ENCODE assay signal across 17 cellular contexts in the genomic region with DNA sequence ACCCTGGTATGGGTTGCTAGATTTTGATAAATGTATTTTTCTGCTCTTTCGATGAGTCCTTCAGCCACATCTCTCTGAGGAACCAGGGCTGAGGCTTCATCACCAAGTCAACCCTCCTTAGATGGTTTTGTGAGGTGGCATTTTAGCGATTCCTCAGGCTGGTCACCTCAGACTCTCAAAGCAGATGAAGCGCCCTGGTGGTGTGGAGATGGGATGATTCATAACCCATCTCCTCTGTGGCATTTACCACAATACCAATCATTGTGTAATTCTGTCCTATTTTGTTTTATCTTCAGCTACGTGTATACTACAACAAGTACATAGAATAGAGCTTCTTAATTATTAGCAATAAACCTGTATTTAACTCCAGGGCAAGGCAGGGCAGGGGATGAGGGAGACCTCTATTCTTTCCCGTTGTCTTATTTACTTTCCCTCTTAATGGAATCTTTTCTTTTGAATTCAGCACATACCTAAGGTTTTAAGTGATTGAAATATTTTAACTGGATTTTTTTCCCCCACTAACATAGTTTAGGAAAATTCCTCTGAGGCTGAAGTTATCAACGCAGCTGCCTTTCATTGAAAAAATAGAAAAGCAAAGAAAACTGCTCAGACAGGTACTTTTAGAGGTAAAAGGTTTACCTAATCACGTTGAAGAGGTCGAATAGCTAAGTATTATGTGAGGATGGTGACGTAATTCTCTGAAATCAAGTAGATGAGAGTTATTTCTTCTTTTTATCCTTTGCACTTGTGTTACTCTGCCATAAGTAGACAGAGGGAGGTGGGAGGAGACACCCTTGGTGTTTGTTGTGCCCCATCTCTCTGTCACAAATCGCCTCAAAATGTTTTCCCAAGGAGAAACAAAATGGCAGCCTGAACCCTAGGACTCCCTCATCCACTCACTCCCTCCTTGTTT. TPM values are rescaled to one million over a fixed set of nuclear protein-coding genes. Genes with fewer than 3 reads are reported as not detected.
DNase-seq lines count a peak whose midpoint lies in the region; ATAC-seq, FAIRE-seq and TF ChIP-seq lines count a peak whose summit lies in the region.
"Had no signal": no experiment of that assay in that cellular context is flagged by ENCODE, and none has a peak within 500 bp of the region (broad histone marks: within the 10 kb centered on the region; RNA-seq: fewer than 3 reads in every experiment).

No MANE protein-coding gene starts in this region.

- H3K9me1 ChIP-seq in K562 (ENCODE audit: control insufficient read depth, insufficient read depth, low read length), result no peaks in the 10 kb centered on the region

- H3K27ac ChIP-seq in K562 (ENCODE audit: extremely low read depth, low read depth, low read length), result no peak overlapping the region
- H3K27ac ChIP-seq in SJCRH30, result no peak overlapping the region
- H3K27ac ChIP-seq: BLaER1, testis had no signal

- H3K36me3 Mint-ChIP-seq in type B pancreatic cell, result no peaks in the 10 kb centered on the region

- TF ChIP-seq CTCF in NB4 (IDR thresholded peaks at IDR 0.05; ENCODE audit: low read depth, low read length) (no peak), K562 (IDR thresholded peaks at IDR 0.05 in 2 of 3, conservative IDR thresholded peaks at IDR 0.05 in 1 of 3; ENCODE audit: insufficient read depth in 2 of 3, low read depth in 1 of 3, low read length in 3 of 3) (no peak), type B pancreatic cell (conservative IDR thresholded peaks at IDR 0.05) (no peak)

- H2AFZ ChIP-seq in K562 (ENCODE audit: low read depth, low read length), result no peak overlapping the region

- 1% methylated on average over 10 of the region's 10 CpGs for WGBS in K562 (ENCODE audit: insufficient coverage, low coverage, missing lambda C conversion rate)

- H3K9ac ChIP-seq in K562 (ENCODE audit: insufficient read depth in 1 of 2, low read depth in 2 of 2, low read length in 2 of 2), result no peak overlapping the region
- H3K9ac ChIP-seq: BLaER1 had no signal

- in situ Hi-C loops in K562 (cut with MboI), result no loop called here

- no peaks in the 10 kb centered on the region for H3K79me2 ChIP-seq in K562 (ENCODE audit: control insufficient read depth, insufficient read depth, low read length)

- CTCF ChIA-PET in K562 (lab: Yijun Ruan, JAX; ENCODE audit: low intra/inter-chr PET ratio), result interaction anchor here (0.6 kb wide), 1 partner anchor 352 kb away, joined by 3 read pairs; no protein-coding TSS in a partner anchor

- POLR2A ChIA-PET in K562 (lab: Yijun Ruan, JAX), result interaction anchor here (0.7 kb wide), 1 partner anchor 35 kb away, joined by 3 read pairs; no protein-coding TSS in a partner anchor

- no TSS peak for BruUV-seq in K562 (replicated peaks; lab: Mats Ljungman, UMichigan)

- no peak overlapping the region for H3K4me3 ChIP-seq in NB4 (ENCODE audit: low read depth, low read length)
- no peak overlapping the region for H3K4me3 ChIP-seq in K562
- no peak overlapping the region for H3K4me3 ChIP-seq in SJCRH30
- H3K4me3 ChIP-seq: BLaER1, testis had no signal

- intact Hi-C loops in K562 (cut with micrococcal nuclease), result no loop called here

- DNase-seq in stimulated activated CD4-positive, alpha-beta T cell treated with anti-CD3 and anti-CD28 coated beads, Interleukin-15, amount 100 ng/mL, for 24 hours, result peak; percentile 35
- DNase-seq in stimulated activated CD4-positive, alpha-beta T cell treated with anti-CD3 and anti-CD28 coated beads, Interleukin-4, amount 100 ng/mL, for 4 hours, result no peak
- DNase-seq in NB4 (ENCODE audit: low read depth) (peak; percentile 95), K562 (ENCODE audit: extremely low read depth in 1 of 4, low spot score in 3 of 4) (no peak), type B pancreatic cell (ENCODE audit: extremely low spot score, unreplicated experiment) (no peak), T1000 (lab: John Stamatoyannopoulos, UW) (no peak), SJCRH30 (no peak), NCI-H146 treated with DMSO at 0.1 percent for 48 hours (lab: John Stamatoyannopoulos, UW; ENCODE audit: unreplicated experiment) (no peak)
- DNase-seq: glutamatergic neuron, NCI-H2029 treated with DMSO at 0.1 percent for 48 hours, NCI-H69, testis had no signal

- no peak for TF ChIP-seq POLR2A in NB4 (IDR thresholded peaks at IDR 0.05; ENCODE audit: extremely low read depth, insufficient read length)
- TF ChIP-seq POLR2A in K562 (conservative IDR thresholded peaks at IDR 0.05), result no peak

- H3K4me1 Mint-ChIP-seq in type B pancreatic cell (ENCODE audit: unreplicated experiment), result peaks cover 46% of the 10 kb centered on the region

- no peak for FAIRE-seq in K562 (lab: Jason Lieb, UNC)
- FAIRE-seq: islet of Langerhans had no signal

- no peaks in the 10 kb centered on the region for H3K36me3 ChIP-seq in K562 (ENCODE audit: control insufficient read depth, insufficient read depth, low read length)
- H3K36me3 ChIP-seq in SJCRH30, result no peaks in the 10 kb centered on the region
- H3K36me3 ChIP-seq: BLaER1 had no signal

- H4K20me1 ChIP-seq in K562 (replicated peaks; ENCODE audit: control insufficient read depth, insufficient read depth, low read length), result no peaks in the 10 kb centered on the region
- H4K20me1 ChIP-seq: BLaER1 had no signal

- H3K27me3 ChIP-seq in K562 (ENCODE audit: control insufficient read depth in 2 of 2, insufficient read depth in 2 of 2, low read length in 2 of 2) (peaks cover 0 to 7% of the 10 kb centered on the region in 2 experiments; a peak in 3 of 5 replicates), SJCRH30 (no peaks in the 10 kb centered on the region)
- H3K27me3 ChIP-seq: BLaER1, testis had no signal

- no peak for TF ChIP-seq RAD21 in K562 (CRISPR knock-in tag; conservative IDR thresholded peaks at IDR 0.05 in 1 of 2, IDR thresholded peaks at IDR 0.05 in 1 of 2)

- no peak overlapping the region for H3K4me3 Mint-ChIP-seq in type B pancreatic cell

- H3K4me1 ChIP-seq in K562 (replicated peaks in 1 of 2; ENCODE audit: control insufficient read depth in 2 of 2, insufficient read depth in 2 of 2, low read length in 2 of 2) (no peaks in the 10 kb centered on the region), SJCRH30 (peaks cover 6% of the 10 kb centered on the region)
- H3K4me1 ChIP-seq: BLaER1, testis had no signal

- H3K9me3 Mint-ChIP-seq in type B pancreatic cell, result peaks cover 9% of the 10 kb centered on the region

- H3K4me2 ChIP-seq in K562 (ENCODE audit: insufficient read depth, low read length), result no peak overlapping the region
- H3K4me2 ChIP-seq: BLaER1 had no signal

- peaks cover 14% of the 10 kb centered on the region for H3K27me3 Mint-ChIP-seq in type B pancreatic cell

- no peak for ATAC-seq in K562

- peak overlapping the region; percentile 17 for H3K27ac Mint-ChIP-seq in type B pancreatic cell

- H3K9me3 ChIP-seq in K562 (replicated peaks; ENCODE audit: control insufficient read depth, insufficient read depth, low read depth, low read length), result no peaks in the 10 kb centered on the region
- H3K9me3 ChIP-seq in SJCRH30 (replicated peaks), result no peaks in the 10 kb centered on the region; the same call in 1 of the 2 replicates
- H3K9me3 ChIP-seq: BLaER1, testis had no signal

- no peak for TF ChIP-seq EP300 in K562 (IDR thresholded peaks at IDR 0.05; ENCODE audit: low read length)

TF ChIP-seq in K562, 482 proteins besides CTCF, POLR2A, EP300 and RAD21:
- TF ChIP-seq ZNF76 (CRISPR knock-in tag; IDR thresholded peaks at IDR 0.05; ENCODE audit: borderline replicate concordance) (no peak), ATF3 (IDR thresholded peaks at IDR 0.05) (peak; percentile 44), ATF3 (CRISPR knock-in tag; conservative IDR thresholded peaks at IDR 0.05) (no peak)

RNA-seq across cellular contexts. Expression of gene EDN3, which starts 57.4 kb away (rescaled TPM):
- total RNA-seq in K562 (2011; cell fraction: chromatin; rRNA removed; ENCODE audit: low replicate concordance), result not detected in 2 replicates
- total RNA-seq in K562 (2011; cell fraction: nucleolus; rRNA removed), result not detected in 2 replicates
- not detected in 2 replicates for total RNA-seq in K562 (2011; cell fraction: nucleoplasm; rRNA removed)
- total RNA-seq in K562 (2014; rRNA removed) (not detected in 2 replicates), K562 (2014; rRNA removed; fragmentation: Illumina TruSeq; extraction: Trizol) (not detected in 2 replicates), K562 (2015; rRNA removed; fragmentation: Illumina TruSeq; extraction: Trizol) (not detected in 2 replicates), K562 (2021) (not detected in 2 replicates), type B pancreatic cell (ENCODE audit: low replicate concordance) (2.3 and 30.4 TPM in 2 replicates)
- polyA plus RNA-seq in K562 (2011; rRNA removed) (not detected in 2 replicates), K562 (2014; fragmentation: Illumina TruSeq; extraction: Trizol) (not detected in 2 replicates), K562 (2014; fragmentation: Nextera tagmentation; extraction: Ambion mirVana) (not detected), K562 (2014; rRNA removed) (not detected in 2 replicates)
- polyA plus RNA-seq in K562 (2011; cell fraction: cytosol; rRNA removed), result not detected in 2 replicates
- not detected in 2 replicates for polyA plus RNA-seq in K562 (2011; cell fraction: nucleus; rRNA removed)
- not detected in 2 replicates for polyA plus RNA-seq in K562 (2012)
- polyA minus RNA-seq in K562 (2011; rRNA and poly(A)+ RNA removed), result not detected in 2 replicates
- not detected in 2 replicates for polyA minus RNA-seq in K562 (2011; cell fraction: cytosol; rRNA and poly(A)+ RNA removed)
- polyA minus RNA-seq in K562 (2011; cell fraction: nucleus; rRNA and poly(A)+ RNA removed), result not detected in 2 replicates
- total RNA-seq in SJCRH30 (2014; rRNA removed; shearing (Covaris generic)), result 92.5 and 97.6 TPM in 2 replicates
- total RNA-seq: LHCN-M2, mesenteric fat pad, osteoblast had no signal

Comparison
In these comparisons a context has a peak if more than half of its experiments do, and no peak if none do; other contexts are left out.
1. DNase-seq: peak in stimulated activated CD4-positive, alpha-beta T cell treated with anti-CD3 and anti-CD28 coated beads, Interleukin-15, amount 100 ng/mL, for 24 hours (single experiment) and NB4 (single experiment); none in stimulated activated CD4-positive, alpha-beta T cell treated with anti-CD3 and anti-CD28 coated beads, Interleukin-4, amount 100 ng/mL, for 4 hours (0 of 2), K562 (0 of 4), type B pancreatic cell (single experiment), T1000 (single experiment), SJCRH30 (0 of 2) and NCI-H146 treated with DMSO at 0.1 percent for 48 hours (single experiment).